Comparison of ENCODE assay signal across 10 cellular contexts in genomic region chr7:106069471-106070200, GRCh38. TPM values are rescaled to one million over a fixed set of nuclear protein-coding genes. Genes with fewer than 3 reads are reported as not detected.
DNase-seq lines count a peak whose midpoint lies in the region; ATAC-seq, FAIRE-seq and TF ChIP-seq lines count a peak whose summit lies in the region.
"Had no signal": no experiment of that assay in that cellular context is flagged by ENCODE, and none has a peak within 500 bp of the region (broad histone marks: within the 10 kb centered on the region; RNA-seq: fewer than 3 reads in every experiment).

No MANE protein-coding gene starts in this region.

- RAD21 ChIA-PET in GM12878 (lab: Charles Lee; ENCODE audit: unreplicated experiment) = interaction anchor here (1.0 to 8.3 kb wide), 3 partner anchors 11 to 42 kb away, joined by 3 to 118 read pairs (median 57); partner anchors contain the start of gene SYPL1

- peaks cover 11% of the 10 kb centered on the region for H3F3A ChIP-seq in Loucy (ENCODE audit: low read depth)

- SMC1A ChIA-PET in GM12878 (lab: Charles Lee; ENCODE audit: uncharacterized antibody, unreplicated experiment) = interaction anchor here (1.0 to 10.3 kb wide), 7 partner anchors 11 to 91 kb away, joined by 3 to 164 read pairs (median 70); partner anchors contain the start of gene SYPL1

- no peaks in the 10 kb centered on the region for H3K9me3 ChIP-seq in Loucy (ENCODE audit: insufficient read depth, low read depth, low read length)
- H3K9me3 ChIP-seq in GM12878 (replicated peaks; ENCODE audit: control insufficient read depth, insufficient read depth, low read length) = no peaks in the 10 kb centered on the region
- no peaks in the 10 kb centered on the region for H3K9me3 ChIP-seq in psoas muscle

- peak overlapping the region; percentile 82 for H3K4me2 ChIP-seq in Loucy (ENCODE audit: low read depth, low read length, poor library complexity, severe bottlenecking)
- peak overlapping the region; percentile 93 for H3K4me2 ChIP-seq in GM12878 (ENCODE audit: control insufficient read depth, insufficient read depth)

- no TSS peak for BruUV-seq in GM12878 (replicated peaks; lab: Mats Ljungman, UMichigan)

- H3K4me1 ChIP-seq in Loucy (ENCODE audit: insufficient read depth, low read length, poor library complexity, severe bottlenecking) (peaks cover 71% of the 10 kb centered on the region), GM12878 (ENCODE audit: control insufficient read depth, insufficient read depth, low read length) (peaks cover 53% of the 10 kb centered on the region), psoas muscle (peaks cover 20% of the 10 kb centered on the region)

- no peak for TF ChIP-seq RAD21 in GM12878 (IDR thresholded peaks at IDR 0.05; ENCODE audit: insufficient read depth, low read depth, low read length)

- FAIRE-seq in GM12878 (lab: Jason Lieb, UNC) = no peak
- FAIRE-seq in RCC 7860 (lab: Jason Lieb, UNC) = no peak
- FAIRE-seq in urothelium cell line (lab: Jason Lieb, UNC) = no peak

- CTCF ChIA-PET in GM12878 (lab: Yijun Ruan, JAX) = interaction anchor here (4.0 to 5.7 kb wide), 4 partner anchors 12 to 85 kb away, joined by 24 to 67 read pairs (median 38); no protein-coding TSS in a partner anchor

- H3K27me3 ChIP-seq in Loucy (ENCODE audit: insufficient read depth, low read length, poor library complexity, severe bottlenecking) = no peaks in the 10 kb centered on the region
- no peaks in the 10 kb centered on the region for H3K27me3 ChIP-seq in GM12878 (replicated peaks in 1 of 2; ENCODE audit: control insufficient read depth in 2 of 2, insufficient read depth in 2 of 2, low read length in 1 of 2)
- no peaks in the 10 kb centered on the region for H3K27me3 ChIP-seq in psoas muscle (ENCODE audit: insufficient read depth in 3 of 3, low read length in 2 of 3)

- H3K4me3 ChIP-seq in Loucy (ENCODE audit: low read length, poor library complexity, severe bottlenecking) (peak overlapping the region; percentile 77), GM12878 (no peak overlapping the region), psoas muscle (no peak overlapping the region)

- ATAC-seq in GM12878 = peak; percentile 5
- no peak for ATAC-seq in psoas muscle
- ATAC-seq in GM21390 (IDR thresholded peaks at IDR 0.05; ENCODE audit: unreplicated experiment) = no peak

- no peak overlapping the region for H2AFZ ChIP-seq in Loucy (ENCODE audit: low read length)
- H2AFZ ChIP-seq in GM12878 (ENCODE audit: control insufficient read depth, low read depth, low read length) = no peak overlapping the region; the same call in 1 of the 2 replicates

- in situ Hi-C loops in GM12878 (cut with MboI) = no loop called here

- no peaks in the 10 kb centered on the region for H3K9me2 ChIP-seq in Loucy (replicated peaks; ENCODE audit: low read depth, low read length)

- H3K9ac ChIP-seq in Loucy (ENCODE audit: low read depth, low read length, poor library complexity, severe bottlenecking) (peak overlapping the region; percentile 91), GM12878 (ENCODE audit: control insufficient read depth, insufficient read depth, low read length) (no peak overlapping the region)

- H3K27ac ChIP-seq in GM12878 (ENCODE audit: control insufficient read depth, insufficient read depth) (peak overlapping the region; percentile 98), psoas muscle (peak overlapping the region; percentile 56)

- WGBS in GM12878 (ENCODE audit: insufficient coverage, insufficient replicate concordance, low lambda C conversion rate, missing lambda C conversion rate) = 31% methylated on average over 9 of the region's 9 CpGs
- 64 to 72% (median 67%) methylated on average over 9 of the region's 9 CpGs for WGBS in psoas muscle, 3 donors

- H4K20me1 ChIP-seq in Loucy (ENCODE audit: insufficient read depth, low read length, poor library complexity, severe bottlenecking) = no peaks in the 10 kb centered on the region
- no peaks in the 10 kb centered on the region for H4K20me1 ChIP-seq in GM12878 (ENCODE audit: control insufficient read depth, insufficient read depth)

- no peak for TF ChIP-seq EP300 in GM12878 (IDR thresholded peaks at IDR 0.05; ENCODE audit: borderline replicate concordance in 1 of 2, control insufficient read depth in 1 of 2, low read depth in 2 of 2, low read length in 2 of 2)

- POLR2A ChIA-PET in GM12878 (lab: Charles Lee) = interaction anchor here (0.8 to 5.1 kb wide), 4 partner anchors 11 to 86 kb away, joined by 3 to 56 read pairs (median 34); partner anchors contain the start of gene SYPL1

- TF ChIP-seq POLR2A in GM12878 (IDR thresholded peaks at IDR 0.05; ENCODE audit: low read depth, low read length) = no peak

- intact Hi-C loops in GM12878 (cut with micrococcal nuclease; ENCODE audit: unreplicated experiment) (no loop called here), psoas muscle (cut with DNase I) (loop anchor here (5.0 to 10.0 kb wide), 2 partner anchors 43 to 215 kb away; partner anchors contain the start of genes SYPL1 (in 2 of the 2) and NAMPT (in 1 of the 2))

- TF ChIP-seq CTCF in Loucy (conservative IDR thresholded peaks at IDR 0.05; ENCODE audit: low read length) (no peak), GM12878 (IDR thresholded peaks at IDR 0.05 in 2 of 3, conservative IDR thresholded peaks at IDR 0.05 in 1 of 3; ENCODE audit: control insufficient read depth in 2 of 3, extremely low read depth in 1 of 3, insufficient read depth in 1 of 3, low read depth in 3 of 3, low read length in 3 of 3) (no peak), psoas muscle (IDR thresholded peaks at IDR 0.05) (no peak)

- H3K79me2 ChIP-seq in Loucy (ENCODE audit: insufficient read depth, low read length) = peaks cover 22% of the 10 kb centered on the region
- no peaks in the 10 kb centered on the region; the same call in 1 of the 2 replicates for H3K79me2 ChIP-seq in GM12878 (ENCODE audit: control insufficient read depth, insufficient read depth, low read length)

- H3K36me3 ChIP-seq in Loucy (ENCODE audit: insufficient read depth, low read length) = no peaks in the 10 kb centered on the region
- H3K36me3 ChIP-seq in GM12878 (ENCODE audit: control insufficient read depth in 2 of 2, insufficient read depth in 2 of 2, low read length in 1 of 2) = no peaks in the 10 kb centered on the region
- no peaks in the 10 kb centered on the region for H3K36me3 ChIP-seq in psoas muscle (ENCODE audit: insufficient read depth in 1 of 2, low read depth in 1 of 2)

- DNase-seq in NCI-H1694 (lab: John Stamatoyannopoulos, UW) (peak; percentile 21), NCI-H1694 treated with DMSO at 0.1 percent for 48 hours (lab: John Stamatoyannopoulos, UW) (no peak), GM12878 (ENCODE audit: low read depth, low spot score) (no peak), psoas muscle (no peak), RCC 7860 (ENCODE audit: low spot score) (no peak), urothelium cell line (ENCODE audit: low spot score) (no peak)
- DNase-seq: 8988T, glutamatergic neuron had no signal

TF ChIP-seq in GM12878, 131 proteins besides CTCF, POLR2A, EP300 and RAD21:
- TF ChIP-seq EED (IDR thresholded peaks at IDR 0.05; ENCODE audit: low read depth) (peak; percentile 54), CREM (IDR thresholded peaks at IDR 0.05; ENCODE audit: low read depth) (peak; percentile 7; the same call in 1 of the 2 replicates), BCL11A (IDR thresholded peaks at IDR 0.05; ENCODE audit: low read depth, low read length) (no peak), NRF1 (conservative IDR thresholded peaks at IDR 0.05; ENCODE audit: low read depth, low read length) (no peak)

RNA-seq across cellular contexts. Expression of gene SYPL1, which starts 42.5 kb away (rescaled TPM):
- total RNA-seq in GM12878 (2013; cell fraction: nucleolus; rRNA removed) = 43.4 and 44.9 TPM in 2 replicates
- 34.5 and 41.2 TPM in 2 replicates for total RNA-seq in GM12878 (2014; rRNA removed)
- total RNA-seq in GM12878 (2014; rRNA removed; fragmentation: Illumina TruSeq; extraction: Trizol) = 43.5 and 44.3 TPM in 2 replicates
- total RNA-seq in GM12878 (2021) = 63.5 and 69.1 TPM in 2 replicates
- 23.9 TPM for polyA plus RNA-seq in GM12878 (2011; ENCODE audit: low read depth)
- 97.0 and 138 TPM in 2 replicates for polyA plus RNA-seq in GM12878 (2011; rRNA removed)
- 50.4 and 71.4 TPM in 2 replicates for polyA plus RNA-seq in GM12878 (2011; cell fraction: cytosol; rRNA removed)
- polyA plus RNA-seq in GM12878 (2011; cell fraction: nucleus; rRNA removed) = 22.1 and 24.2 TPM in 2 replicates
- polyA plus RNA-seq in GM12878 (2012) = 46.9 and 54.4 TPM in 2 replicates
- polyA plus RNA-seq in GM12878 (2014; fragmentation: Illumina TruSeq; extraction: Trizol) = 78.4 and 104 TPM in 2 replicates
- 100 to 1,000 TPM; 109 to 177 TPM for polyA plus RNA-seq in GM12878 (2014; fragmentation: Nextera tagmentation; extraction: Ambion mirVana)
- polyA plus RNA-seq in GM12878 (2014; rRNA removed) = 46.1 and 56.9 TPM in 2 replicates
- polyA plus RNA-seq in GM12878 (2016; fragmentation: Nextera tagmentation; extraction: Ambion mirVana) = 100 to 1,000 TPM in 1 of 2 experiments, 10 to 100 TPM in 1; 96.2 to 103 TPM
- 105 and 152 TPM in 2 replicates for polyA minus RNA-seq in GM12878 (2011; rRNA and poly(A)+ RNA removed)
- polyA minus RNA-seq in GM12878 (2011; cell fraction: cytosol; rRNA and poly(A)+ RNA removed) = 36.2 and 36.9 TPM in 2 replicates
- 22.6 and 37.8 TPM in 2 replicates for polyA minus RNA-seq in GM12878 (2011; cell fraction: nucleus; rRNA and poly(A)+ RNA removed)
- total RNA-seq in psoas muscle = 100 to 1,000 TPM in 1 of 4 donors, 10 to 100 TPM in 3; 68.3 to 113 (median 80.2) TPM
- 100 to 1,000 TPM in 1 of 3 donors, 10 to 100 TPM in 2; 66.3 to 110 (median 72.1) TPM for polyA plus RNA-seq in psoas muscle
